1 cellular context compared by ENCODE assay signal in genomic region chr21:39313457-39314154, GRCh38.
TF ChIP-seq lines count a peak whose summit lies in the region.

Gene BRWD1, minus strand, starts transcription at chr21:39313632. Its CDS starts 141 bp downstream, at chr21:39313491.

TF ChIP-seq in K562, 482 proteins besides CTCF, POLR2A, EP300 and RAD21 (continued from another document and continues in another):
- TF ChIP-seq ETS1 (conservative IDR thresholded peaks at IDR 0.05; ENCODE audit: control insufficient read depth, low read depth, low read length) (peak; percentile 85), ZNF23 (CRISPR knock-in tag; IDR thresholded peaks at IDR 0.05) (no peak), NCOA1 (IDR thresholded peaks at IDR 0.05; ENCODE audit: low read depth) (peak; percentile 84; the same call in 1 of the 2 replicates), NONO (IDR thresholded peaks at IDR 0.05; ENCODE audit: low read depth in 2 of 2, low read length in 1 of 2) (peak; percentile 64 to 81), RUNX1 (IDR thresholded peaks at IDR 0.05; ENCODE audit: low read depth) (peak; percentile 56; the same call in 1 of the 2 replicates), ZBTB43 (CRISPR knock-in tag; IDR thresholded peaks at IDR 0.05) (no peak; the same call in 1 of the 2 replicates), ZNF57 (CRISPR knock-in tag; IDR thresholded peaks at IDR 0.05) (no peak), SIN3B (IDR thresholded peaks at IDR 0.05; ENCODE audit: low read depth) (peak; percentile 77), HES1 (IDR thresholded peaks at IDR 0.05; ENCODE audit: low read depth) (peak; percentile 90), NBN (IDR thresholded peaks at IDR 0.05; ENCODE audit: low read depth) (peak; percentile 98), PCBP1 (IDR thresholded peaks at IDR 0.05; ENCODE audit: low read depth, low read length, poor library complexity, severe bottlenecking) (peak; percentile 100), HDAC2 (IDR thresholded peaks at IDR 0.05) (peak; percentile 93), BRD9 (IDR thresholded peaks at IDR 0.05; ENCODE audit: low read depth, partially characterized antibody) (peak; percentile 85), MAFK (IDR thresholded peaks at IDR 0.05; ENCODE audit: low read length) (no peak), ILK (tag; IDR thresholded peaks at IDR 0.05; ENCODE audit: borderline replicate concordance, low read depth) (no peak), SFPQ (IDR thresholded peaks at IDR 0.05; ENCODE audit: low read depth, low read length) (no peak), HCFC1 (IDR thresholded peaks at IDR 0.05; ENCODE audit: low read depth, low read length) (peak; percentile 25), CXXC5 (CRISPR knock-in tag; IDR thresholded peaks at IDR 0.05) (peak; percentile 100), ZNF766 (CRISPR knock-in tag; conservative IDR thresholded peaks at IDR 0.05) (peak; percentile 79; the same call in 1 of the 2 replicates), SAFB (IDR thresholded peaks at IDR 0.05; ENCODE audit: borderline replicate concordance, low read depth, low read length) (peak; percentile 61; the same call in 1 of the 2 replicates), MTA3 (IDR thresholded peaks at IDR 0.05; ENCODE audit: borderline replicate concordance) (peak; percentile 97), ZNF644 (tag; IDR thresholded peaks at IDR 0.05; ENCODE audit: low read depth) (peak; percentile 92), TFAM (CRISPR knock-in tag; conservative IDR thresholded peaks at IDR 0.05) (no peak), ARID3A (IDR thresholded peaks at IDR 0.05; ENCODE audit: borderline replicate concordance, low read depth, low read length) (no peak), ZNF175 (CRISPR knock-in tag; IDR thresholded peaks at IDR 0.05; ENCODE audit: low read depth) (peak; percentile 73; the same call in 1 of the 2 replicates), TOE1 (IDR thresholded peaks at IDR 0.05; ENCODE audit: borderline replicate concordance) (peak; percentile 94), TOE1 (CRISPR knock-in tag; IDR thresholded peaks at IDR 0.05; ENCODE audit: borderline replicate concordance, low read depth) (0 out of 2 replicates have a peak, but pooled peaks have one; percentile 90), RBFOX2 (IDR thresholded peaks at IDR 0.05; ENCODE audit: low read depth, low read length) (peak; percentile 94), SMAD1 (IDR thresholded peaks at IDR 0.05; ENCODE audit: low read depth, low read length, partially characterized antibody) (no peak), KDM4B (IDR thresholded peaks at IDR 0.05; ENCODE audit: borderline replicate concordance in 2 of 2, low read depth in 1 of 2) (peak in 1 of 2 experiments; percentile 94; a peak in 1 of 4 replicates), SNIP1 (IDR thresholded peaks at IDR 0.05; ENCODE audit: low read depth) (no peak), MBD1 (CRISPR knock-in tag; IDR thresholded peaks at IDR 0.05) (no peak), ZNF232 (CRISPR knock-in tag; IDR thresholded peaks at IDR 0.05) (peak; percentile 89), SNAPC5 (CRISPR knock-in tag; IDR thresholded peaks at IDR 0.05) (no peak), MCM5 (IDR thresholded peaks at IDR 0.05; ENCODE audit: low read depth) (no peak), THRB (CRISPR knock-in tag; conservative IDR thresholded peaks at IDR 0.05) (0 out of 2 replicates have a peak, but pooled peaks have one; percentile 61), CREB3L1 (IDR thresholded peaks at IDR 0.05; ENCODE audit: borderline replicate concordance, low read depth) (peak; percentile 92), SP2 (IDR thresholded peaks at IDR 0.05; ENCODE audit: extremely low read depth, low read depth, low read length, poor library complexity, severe bottlenecking) (no peak), TFAP4 (CRISPR knock-in tag; IDR thresholded peaks at IDR 0.05; ENCODE audit: borderline replicate concordance) (peak; percentile 17; the same call in 1 of the 2 replicates), PHB (CRISPR knock-in tag; IDR thresholded peaks at IDR 0.05) (0 out of 2 replicates have a peak, but pooled peaks have one; percentile 63), U2AF1 (optimal IDR thresholded peaks at IDR 0.05; ENCODE audit: low read depth, low read length) (peak; percentile 95), C11orf30 (IDR thresholded peaks at IDR 0.05; ENCODE audit: low read depth) (peak; percentile 44; the same call in 1 of the 2 replicates), FOXJ3 (CRISPR knock-in tag; IDR thresholded peaks at IDR 0.05) (no peak), ZC3H4 (CRISPR knock-in tag; IDR thresholded peaks at IDR 0.05; ENCODE audit: borderline replicate concordance) (no peak), SMARCA4 (IDR thresholded peaks at IDR 0.05) (peak; percentile 54; the same call in 1 of the 2 replicates), ZNF398 (CRISPR knock-in tag; IDR thresholded peaks at IDR 0.05) (no peak), BACH1 (tag; IDR thresholded peaks at IDR 0.05) (no peak), NELFE (IDR thresholded peaks at IDR 0.05; ENCODE audit: insufficient read depth, insufficient read length) (no peak), ZZZ3 (IDR thresholded peaks at IDR 0.05) (0 out of 2 replicates have a peak, but pooled peaks have one; percentile 43), SRSF1 (IDR thresholded peaks at IDR 0.05; ENCODE audit: low read depth, low read length) (no peak; the same call in 1 of the 2 replicates), MLLT1 (IDR thresholded peaks at IDR 0.05) (peak in 1 of 2 experiments; percentile 87; a peak in 2 of 4 replicates), CSDE1 (IDR thresholded peaks at IDR 0.05) (peak in 1 of 2 experiments; percentile 70; a peak in 1 of 4 replicates)
